In genomic region chr17:82240506-82241182, GRCh38 we compare ENCODE assay signal across 1 cellular context.
TF ChIP-seq lines count a peak whose summit lies in the region.

No MANE protein-coding gene starts in this region.

TF ChIP-seq in H1, 55 proteins besides CTCF, POLR2A, EP300 and RAD21:
- TF ChIP-seq RNF2 (IDR thresholded peaks at IDR 0.05; ENCODE audit: borderline replicate concordance, low read depth, low read length, missing control alignments, poor library complexity, severe bottlenecking) (no peak), SRF (IDR thresholded peaks at IDR 0.05; ENCODE audit: low read depth, low read length) (no peak), POLR2AphosphoS5 (IDR thresholded peaks at IDR 0.05; ENCODE audit: low read depth, low read length) (no peak), KDM5A (IDR thresholded peaks at IDR 0.05; ENCODE audit: low read length) (no peak), FOSL1 (IDR thresholded peaks at IDR 0.05; ENCODE audit: insufficient read depth, low read depth, low read length) (no peak), CHD2 (IDR thresholded peaks at IDR 0.05; ENCODE audit: low read length) (no peak), SP1 (IDR thresholded peaks at IDR 0.05; ENCODE audit: low read depth, low read length) (no peak), YY1 (IDR thresholded peaks at IDR 0.05; ENCODE audit: low read depth, low read length) (no peak), EGR1 (IDR thresholded peaks at IDR 0.05; ENCODE audit: borderline replicate concordance, low read depth, low read length) (no peak), ASH2L (IDR thresholded peaks at IDR 0.05; ENCODE audit: low read length) (no peak), TAF1 (IDR thresholded peaks at IDR 0.05; ENCODE audit: low read depth, low read length) (no peak), CTBP2 (IDR thresholded peaks at IDR 0.05; ENCODE audit: borderline replicate concordance, insufficient read depth, insufficient read length, low read length) (no peak), CREB1 (IDR thresholded peaks at IDR 0.05) (no peak)
- TF ChIP-seq, protein P1, sequence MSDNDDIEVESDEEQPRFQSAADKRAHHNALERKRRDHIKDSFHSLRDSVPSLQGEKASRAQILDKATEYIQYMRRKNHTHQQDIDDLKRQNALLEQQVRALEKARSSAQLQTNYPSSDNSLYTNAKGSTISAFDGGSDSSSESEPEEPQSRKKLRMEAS (IDR thresholded peaks at IDR 0.05), result no peak
TF ChIP-seq in H1: peak in this region for 0.
